In the genomic region with DNA sequence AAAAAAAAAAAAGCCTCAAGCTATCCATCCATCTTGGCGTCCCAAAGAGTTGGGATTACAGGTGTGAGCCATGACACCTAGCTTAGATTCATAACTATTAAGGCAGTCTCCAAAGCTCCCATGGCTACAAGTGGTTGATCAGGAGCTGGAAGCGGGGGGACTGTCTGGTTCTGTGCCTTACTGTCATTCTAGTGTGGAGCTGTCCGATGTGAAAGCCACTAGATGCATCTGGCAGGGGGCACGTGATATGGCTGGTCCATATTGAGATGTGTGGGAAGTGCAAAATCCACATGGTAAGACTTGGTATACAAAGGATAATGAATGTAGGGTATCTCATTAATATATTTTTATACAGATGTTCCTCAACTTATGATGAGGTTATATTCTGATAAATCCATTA, we compare ENCODE assay signal across 16 cellular contexts. TPM values are rescaled to one million over a fixed set of nuclear protein-coding genes. Genes with fewer than 3 reads are reported as not detected.
A peak's percentile ranks its signal among the peaks of the same experiment; 100 is the strongest.
DNase-seq lines count a peak whose midpoint lies in the region; ATAC-seq, FAIRE-seq and TF ChIP-seq lines count a peak whose summit lies in the region.
"Had no signal": no experiment of that assay in that cellular context is flagged by ENCODE, and none has a peak within 500 bp of the region (broad histone marks: within the 10 kb centered on the region; RNA-seq: fewer than 3 reads in every experiment).

No MANE protein-coding gene starts in this region.

- H3K36me3 ChIP-seq in spleen (no peaks in the 10 kb centered on the region), PC-3 (ENCODE audit: low read depth, low read length) (no peaks in the 10 kb centered on the region)
- H3K36me3 ChIP-seq: BLaER1 treated with 17β-estradiol and CSF1 and Interleukin-3, amounts not matched to agents 10 nM and 100 nM; HAP-1 had no signal

- H3K4me3 ChIP-seq in spleen (no peak overlapping the region), PC-3 (ENCODE audit: low read length) (no peak overlapping the region)
- H3K4me3 ChIP-seq: BLaER1 treated with 17β-estradiol and CSF1 and Interleukin-3, amounts not matched to agents 10 nM and 100 nM; GM12878; HAP-1 had no signal

- DNase-seq in activated effector memory CD4-positive, alpha-beta T cell treated with anti-CD3 and anti-CD28 coated beads, Interleukin-2, amount 50 U/mL, for 16 hours = peak; percentile 27
- DNase-seq in activated effector memory CD4-positive, alpha-beta T cell treated with Interleukin-2 at 50 U/mL for 16 hours = no peak
- peak; percentile 28 for DNase-seq in mesenteric fat pad (ENCODE audit: low spot score)
- DNase-seq in spleen = peak; percentile 2
- DNase-seq in PC-3 = no peak
- DNase-seq in H54 (ENCODE audit: insufficient read length, low spot score) = no peak
- DNase-seq in EL = no peak
- DNase-seq: 8988T; Calu3; CD8-positive, alpha-beta T cell; DMS79 treated with DMSO at 0.1 percent for 48 hours had no signal

- CTCF ChIA-PET in PC-3 (lab: Charles Lee) = no interaction called here

- no peaks in the 10 kb centered on the region for H3K27me3 ChIP-seq in spleen (replicated peaks in 1 of 7)
- no peaks in the 10 kb centered on the region for H3K27me3 ChIP-seq in PC-3 (ENCODE audit: low read length)
- H3K27me3 ChIP-seq: BLaER1 treated with 17β-estradiol and CSF1 and Interleukin-3, amounts not matched to agents 10 nM and 100 nM had no signal

- no peak overlapping the region for H2AFZ ChIP-seq in PC-3 (ENCODE audit: low read length)

- no TSS peak for BruUV-seq in PC-3 (replicated peaks; lab: Mats Ljungman, UMichigan)

- no peaks in the 10 kb centered on the region for H3K79me2 ChIP-seq in PC-3 (ENCODE audit: low read length)

- TF ChIP-seq CTCF in spleen (IDR thresholded peaks at IDR 0.05 in 8 of 11, conservative IDR thresholded peaks at IDR 0.05 in 3 of 11) = no peak
- no peak for TF ChIP-seq CTCF in PC-3 (conservative IDR thresholded peaks at IDR 0.05; ENCODE audit: low read depth, low read length)

- H3F3A ChIP-seq in PC-3 (ENCODE audit: low read length, unreplicated experiment) = no peaks in the 10 kb centered on the region

- no peak for FAIRE-seq in H54 (lab: Jason Lieb, UNC)
- FAIRE-seq: GM12878, GM19239, H1 had no signal

- no peaks in the 10 kb centered on the region for H3K9me2 ChIP-seq in PC-3 (replicated peaks; ENCODE audit: low read length)

- POLR2A ChIA-PET in PC-3 (lab: Charles Lee; ENCODE audit: unreplicated experiment) = no interaction called here

- no peaks in the 10 kb centered on the region for H4K20me1 ChIP-seq in PC-3 (ENCODE audit: low read length)
- H4K20me1 ChIP-seq: BLaER1 treated with 17β-estradiol and CSF1 and Interleukin-3, amounts not matched to agents 10 nM and 100 nM had no signal

- ATAC-seq in PC-3 = no peak
- ATAC-seq: CD8-positive, alpha-beta T cell; GM12878 had no signal

- H3K9ac ChIP-seq in PC-3 (ENCODE audit: low read length) = no peak overlapping the region
- H3K9ac ChIP-seq: BLaER1 treated with 17β-estradiol and CSF1 and Interleukin-3, amounts not matched to agents 10 nM and 100 nM had no signal

- TF ChIP-seq POLR2A in spleen (IDR thresholded peaks at IDR 0.05) (no peak), H54 (IDR thresholded peaks at IDR 0.05; ENCODE audit: low read depth, low read length) (no peak)

- H3K4me2 ChIP-seq in PC-3 (ENCODE audit: low read length) = no peak overlapping the region
- H3K4me2 ChIP-seq: BLaER1 treated with 17β-estradiol and CSF1 and Interleukin-3, amounts not matched to agents 10 nM and 100 nM had no signal

- no peaks in the 10 kb centered on the region for H3K9me3 ChIP-seq in spleen
- no peaks in the 10 kb centered on the region for H3K9me3 ChIP-seq in PC-3 (ENCODE audit: low read length)
- H3K9me3 ChIP-seq: HAP-1 had no signal

- WGBS in spleen, 5 donors = 86 to 99% (median 90%) methylated on average over 4 of the region's 4 CpGs

- H3K4me1 ChIP-seq in spleen = peaks cover 0 to 13% (median 0%) of the 10 kb centered on the region in 6 donors
- no peaks in the 10 kb centered on the region for H3K4me1 ChIP-seq in PC-3 (ENCODE audit: insufficient read depth, low read length)
- H3K4me1 ChIP-seq: BLaER1 treated with 17β-estradiol and CSF1 and Interleukin-3, amounts not matched to agents 10 nM and 100 nM; HAP-1 had no signal

- H3K27ac ChIP-seq in spleen = no peak overlapping the region
- H3K27ac ChIP-seq in PC-3 (ENCODE audit: low read length) = no peak overlapping the region
- H3K27ac ChIP-seq: BLaER1 treated with 17β-estradiol and CSF1 and Interleukin-3, amounts not matched to agents 10 nM and 100 nM had no signal

- intact Hi-C loops in spleen (cut with DNase I; ENCODE audit: low total_unique reads) = no loop called here
- intact Hi-C loops in PC-3 (cut with micrococcal nuclease) = no loop called here

RNA-seq across cellular contexts. Expression of gene KPNA2, which starts 38.7 kb away (rescaled TPM):
- 37.9 TPM for total RNA-seq in mesenteric fat pad
- total RNA-seq in spleen = 10 to 100 TPM; 22.1 to 49.2 (median 38.5) TPM
- polyA plus RNA-seq in spleen = 10 to 100 TPM; 12.4 to 32.5 (median 31.4) TPM
- total RNA-seq in PC-3 (2014; rRNA removed) = 223 and 288 TPM in 2 replicates

Comparison
In these comparisons a context has a peak if more than half of its experiments do, and no peak if none do; other contexts are left out.
1. DNase-seq: peak in activated effector memory CD4-positive, alpha-beta T cell treated with anti-CD3 and anti-CD28 coated beads, Interleukin-2, amount 50 U/mL, for 16 hours (single experiment), mesenteric fat pad (single experiment) and spleen (single experiment); none in activated effector memory CD4-positive, alpha-beta T cell treated with Interleukin-2 at 50 U/mL for 16 hours (single experiment), PC-3 (single experiment), H54 (single experiment) and EL (single experiment).